28 cellular contexts compared by ENCODE assay signal in genomic region chr21:35485364-35485763, GRCh38.
"Had no signal": no experiment of that assay in that cellular context is flagged by ENCODE, and none has a peak within 500 bp of the region (broad histone marks: within the 10 kb centered on the region; RNA-seq: fewer than 3 reads in every experiment).

No MANE protein-coding gene starts in this region.

- H3K4me1 Mint-ChIP-seq: activated CD4-positive, alpha-beta T cell treated with anti-CD3 and anti-CD28 coated beads for 36 hours; activated CD4-positive, alpha-beta T cell treated with anti-CD3 and anti-CD28 coated beads, Interleukin-2, amount 10 ng/mL, durations not matched to agents 24 days and 14 days; activated naive CD4-positive, alpha-beta T cell treated with anti-CD3 and anti-CD28 coated beads, Interleukin-2, amount 50 U/mL, for 24 hours; activated naive CD8-positive, alpha-beta T cell treated with anti-CD3 and anti-CD28 coated beads for 36 hours had no signal

- H3K27me3 Mint-ChIP-seq: activated naive CD4-positive, alpha-beta T cell treated with anti-CD3 and anti-CD28 coated beads, Interleukin-2, amount 50 U/mL, for 24 hours; activated naive CD8-positive, alpha-beta T cell treated with anti-CD3 and anti-CD28 coated beads for 36 hours; activated naive CD8-positive, alpha-beta T cell treated with anti-CD3 and anti-CD28 coated beads, Interleukin-2, amount 50 U/mL, for 24 hours had no signal

- DNase-seq: activated CD4-positive, alpha-beta memory T cell treated with anti-CD3 and anti-CD28 coated beads for 36 hours; activated CD4-positive, alpha-beta T cell treated with anti-CD3 and anti-CD28 coated beads for 36 hours; activated CD4-positive, alpha-beta T cell treated with anti-CD3 and anti-CD28 coated beads, Interleukin-2, amount 10 ng/mL, durations not matched to agents 24 days and 14 days; activated CD4-positive, CD25-positive, alpha-beta regulatory T cell; activated CD4-positive, CD25-positive, alpha-beta regulatory T cell treated with anti-CD3 and anti-CD28 coated beads, Interleukin-2, amount 50 U/mL, for 72 hours; activated CD8-positive, alpha-beta memory T cell treated with anti-CD3 and anti-CD28 coated beads, Interleukin-2, amount 10 ng/mL, durations not matched to agents 7 days and 5 days; activated CD8-positive, alpha-beta memory T cell treated with anti-CD3 and anti-CD28 coated beads, Interleukin-2, amount 50 U/mL, for 4 hours; activated CD8-positive, alpha-beta T cell treated with anti-CD3 and anti-CD28 coated beads, Interleukin-2, amount 10 ng/mL, durations not matched to agents 7 days and 5 days; activated effector memory CD4-positive, alpha-beta T cell treated with anti-CD3 and anti-CD28 coated beads, Interleukin-2, amount 50 U/mL, for 16 hours; activated naive CD4-positive, alpha-beta T cell treated with anti-CD3 and anti-CD28 coated beads for 36 hours; activated naive CD8-positive, alpha-beta T cell treated with anti-CD3 and anti-CD28 coated beads for 36 hours; activated naive CD8-positive, alpha-beta T cell treated with anti-CD3 and anti-CD28 coated beads, Interleukin-2, amount 50 U/mL, for 24 hours; activated T-cell treated with anti-CD3 and anti-CD28 coated beads, Interleukin-2, amount 50 U/mL, for 1 hour; activated T-cell treated with anti-CD3 and anti-CD28 coated beads, Interleukin-2, amount 50 U/mL, for 48 hours; adrenal gland; amygdala; aorta; body of pancreas; caudate nucleus; effector CD4-positive, alpha-beta T cell; effector memory CD8-positive, alpha-beta T cell; esophagus squamous epithelium; foreskin melanocyte; T-helper 2 cell had no signal

- H3K27ac Mint-ChIP-seq: activated CD4-positive, alpha-beta memory T cell treated with anti-CD3 and anti-CD28 coated beads for 36 hours; activated CD4-positive, alpha-beta T cell treated with anti-CD3 and anti-CD28 coated beads for 36 hours; activated CD4-positive, alpha-beta T cell treated with anti-CD3 and anti-CD28 coated beads, Interleukin-2, amount 10 ng/mL, durations not matched to agents 24 days and 14 days; activated CD8-positive, alpha-beta memory T cell treated with anti-CD3 and anti-CD28 coated beads, Interleukin-2, amount 10 ng/mL, durations not matched to agents 7 days and 5 days; activated CD8-positive, alpha-beta T cell treated with anti-CD3 and anti-CD28 coated beads, Interleukin-2, amount 10 ng/mL, durations not matched to agents 7 days and 5 days; activated naive CD4-positive, alpha-beta T cell treated with anti-CD3 and anti-CD28 coated beads for 36 hours; activated naive CD4-positive, alpha-beta T cell treated with anti-CD3 and anti-CD28 coated beads, Interleukin-2, amount 50 U/mL, for 24 hours; activated naive CD8-positive, alpha-beta T cell treated with anti-CD3 and anti-CD28 coated beads for 36 hours; activated naive CD8-positive, alpha-beta T cell treated with anti-CD3 and anti-CD28 coated beads, Interleukin-2, amount 50 U/mL, for 24 hours; activated T-helper 1 cell treated with anti-CD3 and anti-CD28 coated beads, Interleukin-12 subunit alpha, Interleukin-12 subunit beta, Interleukin-2, Interleukin-4 antibody, amounts not matched to agents 30 ng/mL and 10 ng/mL and 1 ng/mL, durations not matched to agents 14 hours and 24 hours and 36 hours; activated T-helper 2 cell treated with anti-CD3 and anti-CD28 coated beads, Interferon-gamma antibody, Interleukin-2, Interleukin-4, amounts not matched to agents 10 μg/mL and 5 μg/mL and 100 μg/mL, durations not matched to agents 14 hours and 24 hours and 36 hours; effector memory CD8-positive, alpha-beta T cell had no signal

- ATAC-seq: activated CD4-positive, alpha-beta T cell treated with anti-CD3 and anti-CD28 coated beads for 36 hours; activated CD8-positive, alpha-beta memory T cell treated with anti-CD3 and anti-CD28 coated beads, Interleukin-2, amount 10 ng/mL, durations not matched to agents 7 days and 5 days; activated CD8-positive, alpha-beta T cell treated with anti-CD3 and anti-CD28 coated beads, Interleukin-2, amount 10 ng/mL, durations not matched to agents 7 days and 5 days; activated naive CD8-positive, alpha-beta T cell treated with anti-CD3 and anti-CD28 coated beads, Interleukin-2, amount 50 U/mL, for 24 hours; body of pancreas; effector memory CD8-positive, alpha-beta T cell; gastroesophageal sphincter had no signal

- H3K36me3 Mint-ChIP-seq: activated CD4-positive, alpha-beta memory T cell treated with anti-CD3 and anti-CD28 coated beads for 36 hours; activated CD8-positive, alpha-beta memory T cell treated with anti-CD3 and anti-CD28 coated beads, Interleukin-2, amount 10 ng/mL, durations not matched to agents 7 days and 5 days; activated naive CD4-positive, alpha-beta T cell treated with anti-CD3 and anti-CD28 coated beads, Interleukin-2, amount 50 U/mL, for 24 hours; activated naive CD8-positive, alpha-beta T cell treated with anti-CD3 and anti-CD28 coated beads for 36 hours had no signal

- H3K4me3 Mint-ChIP-seq: activated CD4-positive, alpha-beta memory T cell treated with anti-CD3 and anti-CD28 coated beads for 36 hours; activated CD4-positive, alpha-beta T cell treated with anti-CD3 and anti-CD28 coated beads for 36 hours; activated CD4-positive, alpha-beta T cell treated with anti-CD3 and anti-CD28 coated beads, Interleukin-2, amount 10 ng/mL, durations not matched to agents 24 days and 14 days; activated CD8-positive, alpha-beta memory T cell treated with anti-CD3 and anti-CD28 coated beads, Interleukin-2, amount 10 ng/mL, durations not matched to agents 7 days and 5 days; activated CD8-positive, alpha-beta T cell treated with anti-CD3 and anti-CD28 coated beads, Interleukin-2, amount 10 ng/mL, durations not matched to agents 7 days and 5 days; activated naive CD4-positive, alpha-beta T cell treated with anti-CD3 and anti-CD28 coated beads for 36 hours; activated naive CD4-positive, alpha-beta T cell treated with anti-CD3 and anti-CD28 coated beads, Interleukin-2, amount 50 U/mL, for 24 hours; activated naive CD8-positive, alpha-beta T cell treated with anti-CD3 and anti-CD28 coated beads for 36 hours; activated naive CD8-positive, alpha-beta T cell treated with anti-CD3 and anti-CD28 coated beads, Interleukin-2, amount 50 U/mL, for 24 hours; activated T-helper 1 cell treated with anti-CD3 and anti-CD28 coated beads, Interleukin-12 subunit alpha, Interleukin-12 subunit beta, Interleukin-2, Interleukin-4 antibody, amounts not matched to agents 30 ng/mL and 10 ng/mL and 1 ng/mL, durations not matched to agents 14 hours and 24 hours and 36 hours; effector memory CD8-positive, alpha-beta T cell had no signal

- H3K9me3 Mint-ChIP-seq: activated CD4-positive, alpha-beta memory T cell treated with anti-CD3 and anti-CD28 coated beads for 36 hours; activated naive CD4-positive, alpha-beta T cell treated with anti-CD3 and anti-CD28 coated beads for 36 hours; activated naive CD4-positive, alpha-beta T cell treated with anti-CD3 and anti-CD28 coated beads, Interleukin-2, amount 50 U/mL, for 24 hours; activated naive CD8-positive, alpha-beta T cell treated with anti-CD3 and anti-CD28 coated beads for 36 hours; activated naive CD8-positive, alpha-beta T cell treated with anti-CD3 and anti-CD28 coated beads, Interleukin-2, amount 50 U/mL, for 24 hours; activated T-helper 1 cell treated with anti-CD3 and anti-CD28 coated beads, Interleukin-12 subunit alpha, Interleukin-12 subunit beta, Interleukin-2, Interleukin-4 antibody, amounts not matched to agents 30 ng/mL and 10 ng/mL and 1 ng/mL, durations not matched to agents 14 hours and 24 hours and 36 hours; activated T-helper 2 cell treated with anti-CD3 and anti-CD28 coated beads, Interferon-gamma antibody, Interleukin-2, Interleukin-4, amounts not matched to agents 10 μg/mL and 5 μg/mL and 100 μg/mL, durations not matched to agents 14 hours and 24 hours and 36 hours; effector memory CD8-positive, alpha-beta T cell had no signal
